In genomic region chr1:171563675-171564074, GRCh38 we compare ENCODE assay signal across 25 cellular contexts. TPM values are rescaled to one million over a fixed set of nuclear protein-coding genes. Genes with fewer than 3 reads are reported as not detected.
A peak's percentile ranks its signal among the peaks of the same experiment; 100 is the strongest.
DNase-seq lines count a peak whose midpoint lies in the region; ATAC-seq and TF ChIP-seq lines count a peak whose summit lies in the region.
"Had no signal": no experiment of that assay in that cellular context is flagged by ENCODE, and none has a peak within 500 bp of the region (broad histone marks: within the 10 kb centered on the region; RNA-seq: fewer than 3 reads in every experiment).

No MANE protein-coding gene starts in this region.

- no peaks in the 10 kb centered on the region for H3K27me3 Mint-ChIP-seq in endodermal cell (ENCODE audit: insufficient read depth)
- no peaks in the 10 kb centered on the region for H3K27me3 Mint-ChIP-seq in effector memory CD8-positive, alpha-beta T cell
- H3K27me3 Mint-ChIP-seq in T-cell: no peaks in the 10 kb centered on the region
- H3K27me3 Mint-ChIP-seq: IgD-negative memory B cell had no signal

- H3K9ac ChIP-seq in SK-N-SH (no peak overlapping the region), endodermal cell (ENCODE audit: extremely low read depth, low read length, poor library complexity, severe bottlenecking) (no peak overlapping the region)

- H2AFZ ChIP-seq in SK-N-SH (ENCODE audit: low read depth): no peak overlapping the region

- no peak for DNase-seq in SK-N-SH
- peak; percentile 1 for DNase-seq in RPMI7951 (ENCODE audit: low read depth)
- DNase-seq in fibroblast of peridontal ligament (ENCODE audit: extremely low read depth): peak; percentile 21
- DNase-seq in endodermal cell: no peak
- DNase-seq in effector memory CD8-positive, alpha-beta T cell: no peak
- no peak for DNase-seq in NCI-H345 treated with DMSO at 0.1 percent for 48 hours (lab: John Stamatoyannopoulos, UW; ENCODE audit: unreplicated experiment)
- no peak for DNase-seq in T-cell
- DNase-seq: colonic mucosa; gastrocnemius medialis; kidney; NCI-H2107; NCI-H524; stimulated activated CD4-positive, alpha-beta T cell treated with anti-CD3 and anti-CD28 coated beads, Interleukin-2, amount 100 ng/mL, for 48 hours; stimulated activated naive CD4-positive, alpha-beta T cell treated with Interleukin-2 at 50 U/mL for 16 hours; thyroid gland; WERI-Rb-1 had no signal

- H3K36me3 Mint-ChIP-seq in endodermal cell (ENCODE audit: low read depth) (peaks cover 48% of the 10 kb centered on the region), T-cell (peaks cover 48% of the 10 kb centered on the region)
- peaks cover 54% of the 10 kb centered on the region for H3K36me3 Mint-ChIP-seq in effector memory CD8-positive, alpha-beta T cell (ENCODE audit: insufficient read depth)

- no peak overlapping the region for H3K4me2 ChIP-seq in SK-N-SH

- no peak for TF ChIP-seq RAD21 in SK-N-SH (IDR thresholded peaks at IDR 0.05; ENCODE audit: low read length)

- H3K36me3 ChIP-seq in SK-N-SH (replicated peaks in 1 of 2; ENCODE audit: control insufficient read depth in 1 of 2, insufficient read depth in 2 of 2, low read length in 1 of 2) (peaks cover 95 to 97% of the 10 kb centered on the region in 2 experiments), endodermal cell (ENCODE audit: control insufficient read depth, insufficient read depth, low read length) (peaks cover 98% of the 10 kb centered on the region)
- H3K36me3 ChIP-seq: prostate gland had no signal

- no peaks in the 10 kb centered on the region for H3K9me3 ChIP-seq in SK-N-SH
- peaks cover 17% of the 10 kb centered on the region for H3K9me3 ChIP-seq in endodermal cell (ENCODE audit: control insufficient read depth, low read length)
- H3K9me3 ChIP-seq: colonic mucosa, gastrocnemius medialis, prostate gland, thyroid gland had no signal

- no peaks in the 10 kb centered on the region for H3K9me2 ChIP-seq in SK-N-SH

- no peak overlapping the region for H3K4me3 ChIP-seq in SK-N-SH (ENCODE audit: low read depth in 2 of 2, low read length in 1 of 2)
- H3K4me3 ChIP-seq in endodermal cell (ENCODE audit: low read length): no peak overlapping the region
- H3K4me3 ChIP-seq: colonic mucosa, gastrocnemius medialis, lung, prostate gland, skin epidermis, thyroid gland had no signal

- H3K4me3 Mint-ChIP-seq in endodermal cell (no peak overlapping the region), T-cell (no peak overlapping the region)
- no peak overlapping the region for H3K4me3 Mint-ChIP-seq in effector memory CD8-positive, alpha-beta T cell
- H3K4me3 Mint-ChIP-seq: IgD-negative memory B cell had no signal

- peaks cover 8% of the 10 kb centered on the region for H3K9me3 Mint-ChIP-seq in endodermal cell
- H3K9me3 Mint-ChIP-seq in effector memory CD8-positive, alpha-beta T cell: no peaks in the 10 kb centered on the region
- H3K9me3 Mint-ChIP-seq in T-cell: no peaks in the 10 kb centered on the region
- H3K9me3 Mint-ChIP-seq: activated naive CD4-positive, alpha-beta T cell treated with anti-CD3 and anti-CD28 coated beads, Interleukin-2, amount 50 U/mL, for 72 hours; IgD-negative memory B cell had no signal

- 97% methylated on average over 1 of the region's 1 CpG for WGBS in SK-N-SH (ENCODE audit: low lambda C conversion rate)
- 100% methylated on average over 1 of the region's 1 CpG; no CpG with 5 or more reads in 1 of the 2 experiments for WGBS in endodermal cell (ENCODE audit: insufficient coverage in 1 of 2, insufficient read length in 1 of 2), 2 experiments

- no peak for TF ChIP-seq EP300 in SK-N-SH (IDR thresholded peaks at IDR 0.05; ENCODE audit: borderline replicate concordance in 1 of 2, low read depth in 1 of 2, low read length in 1 of 2)

- H3K27ac Mint-ChIP-seq in endodermal cell (no peak overlapping the region), T-cell (no peak overlapping the region)
- H3K27ac Mint-ChIP-seq in effector memory CD8-positive, alpha-beta T cell: no peak overlapping the region
- H3K27ac Mint-ChIP-seq: activated naive CD4-positive, alpha-beta T cell treated with anti-CD3 and anti-CD28 coated beads, Interleukin-2, amount 50 U/mL, for 72 hours; IgD-negative memory B cell had no signal

- CTCF ChIA-PET in SK-N-SH (lab: Yijun Ruan, JAX): no interaction called here
- CTCF ChIA-PET in T-cell (lab: Charles Lee): no interaction called here

- ATAC-seq in SK-N-SH treated with all-trans-retinoic acid at 6 μM for 48 hours (peak; percentile 17; the same call in 1 of the 3 replicates), T-cell (replicated peaks in 1 of 4) (no peak)
- ATAC-seq in effector memory CD8-positive, alpha-beta T cell (replicated peaks): no peak
- ATAC-seq: activated naive CD4-positive, alpha-beta T cell treated with anti-CD3 and anti-CD28 coated beads, Interleukin-2, amount 50 U/mL, for 72 hours; gastrocnemius medialis had no signal

- H3F3A ChIP-seq in SK-N-SH (replicated peaks; ENCODE audit: insufficient read depth): peaks cover 27% of the 10 kb centered on the region

- no peaks in the 10 kb centered on the region for H4K20me1 ChIP-seq in SK-N-SH (ENCODE audit: insufficient read depth)

- peaks cover 19% of the 10 kb centered on the region; the same call in 1 of the 2 replicates for H3K79me2 ChIP-seq in SK-N-SH (ENCODE audit: insufficient read depth)

- TF ChIP-seq CTCF in SK-N-SH (IDR thresholded peaks at IDR 0.05): no peak
- TF ChIP-seq CTCF in endodermal cell (conservative IDR thresholded peaks at IDR 0.05): no peak

- H3K27ac ChIP-seq in SK-N-SH (ENCODE audit: low read depth in 2 of 2, low read length in 1 of 2) (no peak overlapping the region), endodermal cell (ENCODE audit: low read depth, low read length) (no peak overlapping the region)
- H3K27ac ChIP-seq: 22Rv1, C4-2B, colonic mucosa, gastrocnemius medialis, prostate gland, skin epidermis, thyroid gland, WERI-Rb-1 had no signal

- H3K4me1 ChIP-seq in SK-N-SH (ENCODE audit: control insufficient read depth in 1 of 2, insufficient read depth in 2 of 2, low read depth in 1 of 2, low read length in 1 of 2): no peaks in the 10 kb centered on the region; a peak in 1 of 4 replicates
- no peaks in the 10 kb centered on the region for H3K4me1 ChIP-seq in endodermal cell (ENCODE audit: control insufficient read depth, insufficient read depth, low read length)
- H3K4me1 ChIP-seq: colonic mucosa, gastrocnemius medialis, prostate gland, thyroid gland had no signal

- no peaks in the 10 kb centered on the region for H3K27me3 ChIP-seq in SK-N-SH (ENCODE audit: insufficient read depth)
- H3K27me3 ChIP-seq in endodermal cell (ENCODE audit: control insufficient read depth, insufficient read depth, low read length, poor library complexity, severe bottlenecking): no peaks in the 10 kb centered on the region
- H3K27me3 ChIP-seq: colonic mucosa, gastrocnemius medialis, thyroid gland had no signal

- POLR2A ChIA-PET in SK-N-SH (lab: Yijun Ruan, JAX) (no interaction called here), T-cell (lab: Charles Lee) (no interaction called here)

- no peaks in the 10 kb centered on the region for H3K4me1 Mint-ChIP-seq in endodermal cell
- no peaks in the 10 kb centered on the region for H3K4me1 Mint-ChIP-seq in effector memory CD8-positive, alpha-beta T cell (ENCODE audit: low read depth in 2 of 2)
- peaks cover 0 to 3% (median under 1%) of the 10 kb centered on the region in 3 donors for H3K4me1 Mint-ChIP-seq in T-cell

TF ChIP-seq in SK-N-SH treated with all-trans-retinoic acid at 6 μM for 48 hours, 23 proteins besides CTCF, POLR2A, EP300 and RAD21 (continues in another document):
- TF ChIP-seq ZFP3 (CRISPR knock-in tag; IDR thresholded peaks at IDR 0.05): no peak
- no peak for TF ChIP-seq ZNF565 (CRISPR knock-in tag; conservative IDR thresholded peaks at IDR 0.05; ENCODE audit: low read depth)
- TF ChIP-seq ESRRG (CRISPR knock-in tag; IDR thresholded peaks at IDR 0.05): no peak
- TF ChIP-seq ZNF70 (CRISPR knock-in tag; IDR thresholded peaks at IDR 0.05): no peak
- TF ChIP-seq CSDC2 (CRISPR knock-in tag; IDR thresholded peaks at IDR 0.05): no peak
- no peak for TF ChIP-seq OSR1 (CRISPR knock-in tag; IDR thresholded peaks at IDR 0.05)
- no peak for TF ChIP-seq ARNTL (CRISPR knock-in tag; IDR thresholded peaks at IDR 0.05; ENCODE audit: borderline replicate concordance, low read depth)
- TF ChIP-seq GLIS3 (CRISPR knock-in tag; IDR thresholded peaks at IDR 0.05): no peak

TF ChIP-seq in SK-N-SH, 30 proteins besides CTCF, POLR2A, EP300 and RAD21:
- TF ChIP-seq MXI1 (IDR thresholded peaks at IDR 0.05; ENCODE audit: low read depth, low read length) (no peak), PBX3 (IDR thresholded peaks at IDR 0.05) (no peak), SIN3A (IDR thresholded peaks at IDR 0.05; ENCODE audit: borderline replicate concordance, low read depth, low read length) (no peak), TAF1 (IDR thresholded peaks at IDR 0.05; ENCODE audit: borderline replicate concordance, low read depth, low read length) (no peak), TCF12 (IDR thresholded peaks at IDR 0.05) (no peak), RFX5 (IDR thresholded peaks at IDR 0.05; ENCODE audit: low read length) (no peak), MEF2A (IDR thresholded peaks at IDR 0.05; ENCODE audit: borderline replicate concordance, low read depth) (no peak), YY1 (IDR thresholded peaks at IDR 0.05; ENCODE audit: low read depth) (no peak)

RNA-seq across cellular contexts. Expression of gene MYOCOS, which starts 58.4 kb away (rescaled TPM):
- polyA plus RNA-seq in SK-N-SH (2012; rRNA removed): not detected in 2 replicates
- not detected in 2 replicates for polyA plus RNA-seq in SK-N-SH (2012; cell fraction: cytosol; rRNA removed)
- 0.02 TPM in 1 of 2 replicates, not detected in the other for polyA plus RNA-seq in SK-N-SH (2012; cell fraction: nucleus; rRNA removed)
- not detected in 2 replicates for total RNA-seq in RPMI7951 (2014; rRNA removed; shearing (Covaris generic))
- total RNA-seq in endodermal cell (not detected), T-cell (under 1 TPM in 2 of 5 donors, not detected in 3; 0.18 to 0.33 TPM)
- not detected for polyA plus RNA-seq in endodermal cell (2013, experiment 1 of 2)
- polyA plus RNA-seq in endodermal cell (2013, experiment 2 of 2): not detected
- total RNA-seq: colonic mucosa, lung, prostate gland, SK-MEL-5 had no signal
- polyA plus RNA-seq: lung had no signal

Comparison
In these comparisons a context has a peak if more than half of its experiments do, and no peak if none do; other contexts are left out.
1. DNase-seq: peak in RPMI7951 (single experiment) and fibroblast of peridontal ligament (single experiment); none in SK-N-SH (single experiment), endodermal cell (single experiment), effector memory CD8-positive, alpha-beta T cell (0 of 3), NCI-H345 treated with DMSO at 0.1 percent for 48 hours (single experiment) and T-cell (0 of 34).